ENCODE assay signal across 8 cellular contexts in genomic region chr12:116708826-116709756, GRCh38. TPM values are rescaled to one million over a fixed set of nuclear protein-coding genes. Genes with fewer than 3 reads are reported as not detected.
DNase-seq lines count a peak whose midpoint lies in the region; ATAC-seq, FAIRE-seq and TF ChIP-seq lines count a peak whose summit lies in the region.

No MANE protein-coding gene starts in this region.

- peaks cover 25 to 58% (median 53%) of the 10 kb centered on the region in 10 experiments for H3K4me1 ChIP-seq in BLaER1 treated with 17β-estradiol and CSF1 and Interleukin-3, amounts not matched to agents 10 nM and 100 nM
- H3K4me1 ChIP-seq in colonic mucosa (peaks cover 8% of the 10 kb centered on the region), lung (ENCODE audit: control insufficient read depth in 2 of 2, insufficient read depth in 2 of 2, low read length in 2 of 2) (peaks cover 0 to 3% of the 10 kb centered on the region in 2 donors)

- TF ChIP-seq POLR2A in H54 (IDR thresholded peaks at IDR 0.05; ENCODE audit: low read depth, low read length) = no peak

- peaks cover 7% of the 10 kb centered on the region for H3K4me1 Mint-ChIP-seq in activated CD4-positive, alpha-beta T cell treated with anti-CD3 and anti-CD28 coated beads, Interleukin-2, amount 10 ng/mL, durations not matched to agents 24 days and 14 days

- peaks cover 0 to 9% (median 0%) of the 10 kb centered on the region in 11 experiments; a peak in 4 of 22 replicates for H4K20me1 ChIP-seq in BLaER1 treated with 17β-estradiol and CSF1 and Interleukin-3, amounts not matched to agents 10 nM and 100 nM

- WGBS in lung, 2 donors = 24 to 27% methylated on average over 26 of the region's 26 CpGs

- H3K9me3 ChIP-seq in BLaER1 treated with 17β-estradiol and CSF1 and Interleukin-3, amounts not matched to agents 10 nM and 100 nM (replicated peaks in 1 of 11) = no peaks in the 10 kb centered on the region
- H3K9me3 ChIP-seq in colonic mucosa = no peaks in the 10 kb centered on the region
- no peaks in the 10 kb centered on the region for H3K9me3 ChIP-seq in lung (ENCODE audit: control insufficient read depth in 2 of 2, insufficient read depth in 1 of 2, low read length in 1 of 2)

- peaks cover 0 to 18% (median 6%) of the 10 kb centered on the region in 11 experiments; a peak in 8 of 22 replicates for H3K36me3 ChIP-seq in BLaER1 treated with 17β-estradiol and CSF1 and Interleukin-3, amounts not matched to agents 10 nM and 100 nM
- no peaks in the 10 kb centered on the region for H3K36me3 ChIP-seq in colonic mucosa
- H3K36me3 ChIP-seq in lung (ENCODE audit: control insufficient read depth in 2 of 2, insufficient read depth in 2 of 2, low read length in 2 of 2) = peaks cover 0 to 3% of the 10 kb centered on the region in 2 donors

- peak; percentile 38 for FAIRE-seq in H54 (lab: Jason Lieb, UNC)

- H3K27ac ChIP-seq in BLaER1 treated with 17β-estradiol and CSF1 and Interleukin-3, amounts not matched to agents 10 nM and 100 nM = no peak overlapping the region
- H3K27ac ChIP-seq in colonic mucosa (no peak overlapping the region), lung (ENCODE audit: low read depth in 1 of 2, low read length in 1 of 2) (no peak overlapping the region)

- H3K36me3 Mint-ChIP-seq in activated CD4-positive, alpha-beta T cell treated with anti-CD3 and anti-CD28 coated beads, Interleukin-2, amount 10 ng/mL, durations not matched to agents 24 days and 14 days (ENCODE audit: low read depth) = peaks cover 2% of the 10 kb centered on the region

- peak overlapping the region in 2 of 10 experiments; percentile 6 to 13; a peak in 2 of 20 replicates for H3K4me3 ChIP-seq in BLaER1 treated with 17β-estradiol and CSF1 and Interleukin-3, amounts not matched to agents 10 nM and 100 nM
- no peak overlapping the region for H3K4me3 ChIP-seq in colonic mucosa
- H3K4me3 ChIP-seq in lung = no peak overlapping the region

- peak; percentile 46 for DNase-seq in H54 (ENCODE audit: insufficient read length, low spot score)
- peak; percentile 40 to 80 for DNase-seq in NCI-H446 (lab: John Stamatoyannopoulos, UW)
- peak; percentile 81 for DNase-seq in activated CD4-positive, alpha-beta T cell treated with anti-CD3 and anti-CD28 coated beads, Interleukin-2, amount 10 ng/mL, durations not matched to agents 24 days and 14 days
- DNase-seq in colonic mucosa = peak; percentile 59
- DNase-seq in lung (ENCODE audit: low spot score) = peak; percentile 59
- DNase-seq in stimulated activated CD8-positive, alpha-beta memory T cell treated with anti-CD3 and anti-CD28 coated beads, Interleukin-4, amount 100 ng/mL, for 24 hours (ENCODE audit: low read depth) = peak; percentile 20

- H3K27me3 ChIP-seq in BLaER1 treated with 17β-estradiol and CSF1 and Interleukin-3, amounts not matched to agents 10 nM and 100 nM = peaks cover 19 to 28% (median 23%) of the 10 kb centered on the region in 11 experiments
- H3K27me3 ChIP-seq in colonic mucosa = no peaks in the 10 kb centered on the region
- H3K27me3 ChIP-seq in lung (ENCODE audit: control insufficient read depth, insufficient read depth) = no peaks in the 10 kb centered on the region

- TF ChIP-seq CTCF in colonic mucosa (IDR thresholded peaks at IDR 0.05) (no peak), lung (IDR thresholded peaks at IDR 0.05; ENCODE audit: control extremely low read depth, extremely low read depth) (peak; percentile 49)

- H3K27me3 Mint-ChIP-seq in activated CD4-positive, alpha-beta T cell treated with anti-CD3 and anti-CD28 coated beads, Interleukin-2, amount 10 ng/mL, durations not matched to agents 24 days and 14 days = peaks cover 25% of the 10 kb centered on the region

- ATAC-seq in lung (ENCODE audit: insufficient read depth, low FRiP score) (no peak), HG02981 (IDR thresholded peaks at IDR 0.05; ENCODE audit: unreplicated experiment) (no peak)

- no peaks in the 10 kb centered on the region for H3K9me3 Mint-ChIP-seq in activated CD4-positive, alpha-beta T cell treated with anti-CD3 and anti-CD28 coated beads, Interleukin-2, amount 10 ng/mL, durations not matched to agents 24 days and 14 days

- peak overlapping the region; percentile 44 for H3K4me3 Mint-ChIP-seq in activated CD4-positive, alpha-beta T cell treated with anti-CD3 and anti-CD28 coated beads, Interleukin-2, amount 10 ng/mL, durations not matched to agents 24 days and 14 days

- peak overlapping the region; percentile 35 to 84 (median 62) for H3K4me2 ChIP-seq in BLaER1 treated with 17β-estradiol and CSF1 and Interleukin-3, amounts not matched to agents 10 nM and 100 nM

- intact Hi-C loops in activated CD4-positive, alpha-beta T cell treated with anti-CD3 and anti-CD28 coated beads, Interleukin-2, amount 10 ng/mL, durations not matched to agents 24 days and 14 days (cut with micrococcal nuclease) = loop anchor here (5.0 kb wide), 1 partner anchor 712 kb away; no protein-coding TSS in a partner anchor
- intact Hi-C loops in colonic mucosa (cut with DNase I) = loop anchor here (10.0 kb wide), 1 partner anchor 406 kb away; no protein-coding TSS in a partner anchor

- no peak overlapping the region for H3K27ac Mint-ChIP-seq in activated CD4-positive, alpha-beta T cell treated with anti-CD3 and anti-CD28 coated beads, Interleukin-2, amount 10 ng/mL, durations not matched to agents 24 days and 14 days

- peak overlapping the region in 2 of 11 experiments; percentile 15 to 20; a peak in 1 of 22 replicates for H3K9ac ChIP-seq in BLaER1 treated with 17β-estradiol and CSF1 and Interleukin-3, amounts not matched to agents 10 nM and 100 nM
- no peak overlapping the region for H3K9ac ChIP-seq in colonic mucosa (ENCODE audit: low read depth in 2 of 2, low read length in 2 of 2)

RNA-seq across cellular contexts. Expression of gene SPRING1, which starts 28.8 kb away (rescaled TPM):
- total RNA-seq in activated CD4-positive, alpha-beta T cell treated with anti-CD3 and anti-CD28 coated beads, Interleukin-2, amount 10 ng/mL, durations not matched to agents 24 days and 14 days = 28.6 and 29.2 TPM in 2 replicates
- total RNA-seq in colonic mucosa = 10 to 100 TPM; 55.5 to 62.1 TPM
- 100 to 1,000 TPM in 1 of 2 donors, 10 to 100 TPM in 1; 92.7 to 116 TPM for total RNA-seq in lung
- polyA plus RNA-seq in lung = 10 to 100 TPM; 41.8 to 66.0 TPM

RNA-seq across cellular contexts. Expression of gene RNFT2, which starts 29.0 kb away (rescaled TPM):
- 10.1 and 11.6 TPM in 2 replicates for total RNA-seq in activated CD4-positive, alpha-beta T cell treated with anti-CD3 and anti-CD28 coated beads, Interleukin-2, amount 10 ng/mL, durations not matched to agents 24 days and 14 days
- total RNA-seq in colonic mucosa (10 to 100 TPM in 1 of 2 donors, 1 to 10 TPM in 1; 6.3 to 11.8 TPM), lung (1 to 10 TPM; 1.9 to 4.9 TPM)
- polyA plus RNA-seq in lung = 1 to 10 TPM in 1 of 2 donors, under 1 TPM in 1; 0.37 to 2.5 TPM

Comparison
In these comparisons a context has a peak if more than half of its experiments do, and no peak if none do; other contexts are left out.
1. DNase-seq: peak in every context shown above with its lines; median percentile 81 in activated CD4-positive, alpha-beta T cell treated with anti-CD3 and anti-CD28 coated beads, Interleukin-2, amount 10 ng/mL, durations not matched to agents 24 days and 14 days; 60 in NCI-H446; 59 in colonic mucosa; 59 in lung; 46 in H54; 20 in stimulated activated CD8-positive, alpha-beta memory T cell treated with anti-CD3 and anti-CD28 coated beads, Interleukin-4, amount 100 ng/mL, for 24 hours.